In the genomic region with DNA sequence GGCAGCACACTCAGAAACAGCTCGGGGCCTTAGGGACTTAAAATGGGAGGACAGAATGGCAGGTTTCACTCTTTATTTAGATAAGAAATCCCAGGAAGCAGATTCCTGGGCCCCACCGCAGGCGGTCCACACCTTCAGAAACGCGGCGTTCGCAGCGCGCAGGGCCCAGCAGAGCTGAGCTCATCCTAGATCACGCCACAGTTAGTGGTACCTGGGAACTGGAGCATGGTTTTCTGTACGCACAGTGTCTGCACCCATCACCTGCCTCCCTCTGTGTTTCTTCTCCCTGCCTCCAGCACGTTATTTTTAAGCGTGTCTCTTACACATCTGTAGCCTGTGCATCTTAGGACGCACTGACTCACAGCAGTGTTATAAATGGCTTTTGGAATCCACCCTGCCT, we compare ENCODE assay signal across 25 cellular contexts.
DNase-seq lines count a peak whose midpoint lies in the region; ATAC-seq and TF ChIP-seq lines count a peak whose summit lies in the region.
"Had no signal": no experiment of that assay in that cellular context is flagged by ENCODE, and none has a peak within 500 bp of the region (broad histone marks: within the 10 kb centered on the region; RNA-seq: fewer than 3 reads in every experiment).

No MANE protein-coding gene starts in this region.

- H3K4me1 Mint-ChIP-seq in activated T-helper 17 cell treated with anti-CD3 and anti-CD28 coated beads, Interleukin-2, amount 50 U/mL, for 72 hours, result no peaks in the 10 kb centered on the region
- no peaks in the 10 kb centered on the region for H3K4me1 Mint-ChIP-seq in endodermal cell
- H3K4me1 Mint-ChIP-seq in nephron progenitor cell, result peaks cover 33% of the 10 kb centered on the region

- BruUV-seq in A673 (replicated peaks; lab: Mats Ljungman, UMichigan), result no TSS peak

- H3K27me3 ChIP-seq in endodermal cell (ENCODE audit: control insufficient read depth, insufficient read depth, low read length, poor library complexity, severe bottlenecking), result no peaks in the 10 kb centered on the region
- H3K27me3 ChIP-seq in A673 (replicated peaks; ENCODE audit: insufficient read depth, low read depth, low read length, poor library complexity), result no peaks in the 10 kb centered on the region
- H3K27me3 ChIP-seq: SJCRH30 had no signal

- H3K27ac Mint-ChIP-seq in activated T-helper 17 cell treated with anti-CD3 and anti-CD28 coated beads, Interleukin-2, amount 50 U/mL, for 72 hours, result peak overlapping the region; percentile 12
- no peak overlapping the region for H3K27ac Mint-ChIP-seq in endodermal cell
- H3K27ac Mint-ChIP-seq in nephron progenitor cell, result peak overlapping the region; percentile 59

- H3K36me3 ChIP-seq in endodermal cell (ENCODE audit: control insufficient read depth, insufficient read depth, low read length) (peaks cover 49% of the 10 kb centered on the region), A673 (ENCODE audit: insufficient read depth, low read length, poor library complexity, severe bottlenecking) (no peaks in the 10 kb centered on the region)

- H3K4me3 Mint-ChIP-seq in activated T-helper 17 cell treated with anti-CD3 and anti-CD28 coated beads, Interleukin-2, amount 50 U/mL, for 72 hours, result no peak overlapping the region
- H3K4me3 Mint-ChIP-seq in endodermal cell (no peak overlapping the region), nephron progenitor cell (no peak overlapping the region)
- H3K4me3 Mint-ChIP-seq: CD4-positive, alpha-beta memory T cell had no signal

- H3K27ac ChIP-seq in endodermal cell (ENCODE audit: low read depth, low read length), result no peak overlapping the region
- no peak overlapping the region for H3K27ac ChIP-seq in A673 (ENCODE audit: low read depth, low read length, poor library complexity, severe bottlenecking)
- H3K27ac ChIP-seq: A549, PC-9, SJCRH30 had no signal

- no peaks in the 10 kb centered on the region for H3K9me3 Mint-ChIP-seq in activated T-helper 17 cell treated with anti-CD3 and anti-CD28 coated beads, Interleukin-2, amount 50 U/mL, for 72 hours
- no peaks in the 10 kb centered on the region for H3K9me3 Mint-ChIP-seq in endodermal cell
- H3K9me3 Mint-ChIP-seq in nephron progenitor cell, result no peaks in the 10 kb centered on the region
- H3K9me3 Mint-ChIP-seq: CD4-positive, alpha-beta memory T cell had no signal

- CTCF ChIA-PET in A673 (lab: Charles Lee), result no interaction called here

- H3K36me3 Mint-ChIP-seq in activated T-helper 17 cell treated with anti-CD3 and anti-CD28 coated beads, Interleukin-2, amount 50 U/mL, for 72 hours (ENCODE audit: low read depth), result no peaks in the 10 kb centered on the region
- H3K36me3 Mint-ChIP-seq in endodermal cell (ENCODE audit: low read depth) (peaks cover 63% of the 10 kb centered on the region), nephron progenitor cell (ENCODE audit: low read depth) (peaks cover 51% of the 10 kb centered on the region)

- H3K9ac ChIP-seq in endodermal cell (ENCODE audit: extremely low read depth, low read length, poor library complexity, severe bottlenecking), result no peak overlapping the region

- DNase-seq in endodermal cell (peak; percentile 31), nephron progenitor cell (no peak), ureter (ENCODE audit: low spot score) (peak; percentile 22), EL (no peak), A673 (ENCODE audit: low spot score) (no peak), omental fat pad (ENCODE audit: low spot score) (no peak)
- DNase-seq: C1 segment of cervical spinal cord; CD4-positive, alpha-beta memory T cell; COR-L47; DMS53; Kasumi-1; NCI-H1092 treated with DMSO at 0.1 percent for 48 hours; NCI-H1436; NCI-H187; NCI-H2081 treated with DMSO at 0.1 percent for 48 hours; NCI-H446 treated with DMSO at 0.1 percent for 48 hours; NCI-H526 treated with DMSO at 0.1 percent for 48 hours; PC-9; SJCRH30 had no signal

- H3K27me3 Mint-ChIP-seq in activated T-helper 17 cell treated with anti-CD3 and anti-CD28 coated beads, Interleukin-2, amount 50 U/mL, for 72 hours, result peaks cover under 1% of the 10 kb centered on the region
- H3K27me3 Mint-ChIP-seq in endodermal cell (ENCODE audit: insufficient read depth) (no peaks in the 10 kb centered on the region), nephron progenitor cell (ENCODE audit: low read depth, poor library complexity) (no peaks in the 10 kb centered on the region)

- POLR2A ChIA-PET in A673 (lab: Charles Lee; ENCODE audit: low non-redundant PET), result no interaction called here

- no peak for ATAC-seq in activated T-helper 17 cell treated with anti-CD3 and anti-CD28 coated beads, Interleukin-2, amount 50 U/mL, for 72 hours (replicated peaks)
- ATAC-seq in omental fat pad (ENCODE audit: low FRiP score), result no peak
- ATAC-seq: A549, GM12878, HepG2, Right ventricle myocardium inferior, SK-N-SH treated with all-trans-retinoic acid at 6 μM for 48 hours had no signal

- H3K4me3 ChIP-seq in endodermal cell (ENCODE audit: low read length) (no peak overlapping the region), A673 (ENCODE audit: low read depth, low read length, poor library complexity, severe bottlenecking) (no peak overlapping the region)
- H3K4me3 ChIP-seq: A549, GM12878, PC-9, SJCRH30 had no signal

- intact Hi-C loops in A673 (cut with micrococcal nuclease; ENCODE audit: unreplicated experiment), result no loop called here

- TF ChIP-seq CTCF in endodermal cell (conservative IDR thresholded peaks at IDR 0.05) (no peak), nephron progenitor cell (IDR thresholded peaks at IDR 0.05) (no peak), A673 (conservative IDR thresholded peaks at IDR 0.05; ENCODE audit: low read depth, low read length) (no peak), omental fat pad (IDR thresholded peaks at IDR 0.05) (no peak)

- H3K9me3 ChIP-seq in endodermal cell (ENCODE audit: control insufficient read depth, low read length) (no peaks in the 10 kb centered on the region), A673 (ENCODE audit: low read depth, low read length, poor library complexity, severe bottlenecking) (no peaks in the 10 kb centered on the region)
- H3K9me3 ChIP-seq: A549, SJCRH30 had no signal

- H3K4me1 ChIP-seq in endodermal cell (ENCODE audit: control insufficient read depth, insufficient read depth, low read length) (no peaks in the 10 kb centered on the region), A673 (ENCODE audit: insufficient read depth, low read length, poor library complexity, severe bottlenecking) (no peaks in the 10 kb centered on the region)
- H3K4me1 ChIP-seq: A549 had no signal

- 96 to 98% methylated on average over 7 to 14 of the region's 14 CpGs for WGBS in endodermal cell (ENCODE audit: insufficient coverage in 1 of 2, insufficient read length in 1 of 2), 2 experiments

Comparison
In these comparisons a context has a peak if more than half of its experiments do, and no peak if none do; other contexts are left out.
1. DNase-seq: peak in endodermal cell (single experiment) and ureter (single experiment); none in nephron progenitor cell (single experiment), EL (single experiment), A673 (single experiment) and omental fat pad (single experiment).